In the genomic region with DNA sequence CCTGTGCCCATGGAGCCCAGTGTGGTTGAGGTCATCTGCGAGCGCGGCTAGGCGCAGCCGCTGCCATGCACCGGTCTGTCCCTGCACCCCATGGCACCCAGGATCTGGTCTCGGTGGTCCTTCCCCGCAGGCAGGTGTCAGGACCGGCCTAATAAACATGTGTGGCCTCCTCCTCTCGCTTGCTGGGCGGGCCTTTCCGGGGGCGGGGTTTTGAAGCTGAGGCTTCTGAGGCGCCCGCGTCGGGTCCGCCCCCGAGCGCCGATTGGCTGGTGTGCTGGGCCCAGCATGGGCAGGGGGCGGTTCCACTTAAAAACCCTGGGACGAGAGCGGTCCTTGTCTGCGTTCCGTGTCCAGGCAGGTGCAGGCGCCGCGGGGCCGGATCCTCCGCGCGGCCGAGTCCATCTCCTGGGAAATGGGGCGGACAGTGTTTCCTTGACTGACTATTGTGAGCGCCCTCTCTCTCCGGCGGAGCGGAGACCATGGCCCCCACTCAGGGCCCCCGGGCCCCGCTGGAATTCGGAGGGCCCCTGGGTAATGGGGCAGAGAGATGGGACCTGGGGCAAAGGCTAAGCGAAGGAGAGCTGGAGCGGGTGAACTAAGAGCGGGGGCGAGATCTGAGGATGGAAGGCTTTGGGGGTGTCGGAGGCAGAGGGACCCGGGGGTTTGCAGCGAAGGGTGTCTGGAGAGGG, we compare ENCODE assay signal across 8 cellular contexts. TPM values are rescaled to one million over a fixed set of nuclear protein-coding genes. Genes with fewer than 3 reads are reported as not detected.
A peak's percentile ranks its signal among the peaks of the same experiment; 100 is the strongest.
DNase-seq lines count a peak whose midpoint lies in the region; ATAC-seq and TF ChIP-seq lines count a peak whose summit lies in the region.

A gene (plus strand): TSS at position 336 of the 689 bp plus-strand sequence. CDS start 144 bp downstream, at position 480.

- ATAC-seq in GM19025 (IDR thresholded peaks at IDR 0.05; ENCODE audit: low read depth, unreplicated experiment): peak; percentile 78
- ATAC-seq in HG03442 (IDR thresholded peaks at IDR 0.05; ENCODE audit: unreplicated experiment): peak; percentile 66
- ATAC-seq in left lung: peak; percentile 88

- peak in 1 of 2 donors; percentile 10 for TF ChIP-seq CTCF in left lung (IDR thresholded peaks at IDR 0.05)

- intact Hi-C loops in dendritic cell treated with granulocyte-macrophage colony-stimulating factor and Interleukin-4, amounts not matched to agents 40 ng/mL and 50 ng/mL, for 4 days (cut with micrococcal nuclease): loop anchor here (10.0 kb wide), 2 partner anchors 143 to 197 kb away; a partner anchor contains a TSS
- intact Hi-C loops in left lung (cut with DNase I): no loop called here

- H3K27ac Mint-ChIP-seq in dendritic cell treated with granulocyte-macrophage colony-stimulating factor and Interleukin-4, amounts not matched to agents 40 ng/mL and 50 ng/mL, for 4 days: peak within 1 kb of the TSS; percentile 86

- H3K27ac ChIP-seq in left lung: peak within 1 kb of the TSS in 1 of 2 donors; percentile 24

- peaks cover 23 to 49% of the 10 kb centered on the region in 2 donors for H3K4me1 ChIP-seq in left lung

- H3K4me3 Mint-ChIP-seq in dendritic cell treated with granulocyte-macrophage colony-stimulating factor and Interleukin-4, amounts not matched to agents 40 ng/mL and 50 ng/mL, for 4 days: peak within 1 kb of the TSS; percentile 91

- peaks cover 26% of the 10 kb centered on the region for H3K27me3 Mint-ChIP-seq in dendritic cell treated with granulocyte-macrophage colony-stimulating factor and Interleukin-4, amounts not matched to agents 40 ng/mL and 50 ng/mL, for 4 days

- peaks cover 0 to 42% of the 10 kb centered on the region in 2 donors for H3K36me3 ChIP-seq in left lung

- H3K4me1 Mint-ChIP-seq in dendritic cell treated with granulocyte-macrophage colony-stimulating factor and Interleukin-4, amounts not matched to agents 40 ng/mL and 50 ng/mL, for 4 days (ENCODE audit: low read depth): peaks cover 49% of the 10 kb centered on the region

- peaks cover 0 to 15% of the 10 kb centered on the region in 2 donors for H3K27me3 ChIP-seq in left lung

- no peaks in the 10 kb centered on the region for H3K9me3 ChIP-seq in left lung

- DNase-seq in AG08395 (ENCODE audit: low spot score) (peak; percentile 96), NCI-H748 (lab: John Stamatoyannopoulos, UW; ENCODE audit: unreplicated experiment) (peak; percentile 98), left lung (peak; percentile 95 to 99)
- peak; percentile 93 to 94 for DNase-seq in activated CD4-positive, alpha-beta T cell treated with anti-CD3 and anti-CD28 coated beads, Interleukin-2, amount 50 U/mL, for 4 hours
- peak; percentile 93 for DNase-seq in stimulated activated CD4-positive, alpha-beta T cell treated with anti-CD3 and anti-CD28 coated beads, Interleukin-2, amount 100 ng/mL, for 4 hours (ENCODE audit: low read depth)

- peak within 1 kb of the TSS; percentile 44 to 54 for H3K4me3 ChIP-seq in left lung

- no peaks in the 10 kb centered on the region for H3K9me3 Mint-ChIP-seq in dendritic cell treated with granulocyte-macrophage colony-stimulating factor and Interleukin-4, amounts not matched to agents 40 ng/mL and 50 ng/mL, for 4 days

- H3K36me3 Mint-ChIP-seq in dendritic cell treated with granulocyte-macrophage colony-stimulating factor and Interleukin-4, amounts not matched to agents 40 ng/mL and 50 ng/mL, for 4 days (ENCODE audit: low read depth): peaks cover 46% of the 10 kb centered on the region

RNA-seq across cellular contexts. Expression of the gene that starts here (rescaled TPM):
- total RNA-seq in left lung: 10 to 100 TPM; 37.1 to 41.0 TPM
